Comparison of ENCODE assay signal across 10 cellular contexts in the genomic region with DNA sequence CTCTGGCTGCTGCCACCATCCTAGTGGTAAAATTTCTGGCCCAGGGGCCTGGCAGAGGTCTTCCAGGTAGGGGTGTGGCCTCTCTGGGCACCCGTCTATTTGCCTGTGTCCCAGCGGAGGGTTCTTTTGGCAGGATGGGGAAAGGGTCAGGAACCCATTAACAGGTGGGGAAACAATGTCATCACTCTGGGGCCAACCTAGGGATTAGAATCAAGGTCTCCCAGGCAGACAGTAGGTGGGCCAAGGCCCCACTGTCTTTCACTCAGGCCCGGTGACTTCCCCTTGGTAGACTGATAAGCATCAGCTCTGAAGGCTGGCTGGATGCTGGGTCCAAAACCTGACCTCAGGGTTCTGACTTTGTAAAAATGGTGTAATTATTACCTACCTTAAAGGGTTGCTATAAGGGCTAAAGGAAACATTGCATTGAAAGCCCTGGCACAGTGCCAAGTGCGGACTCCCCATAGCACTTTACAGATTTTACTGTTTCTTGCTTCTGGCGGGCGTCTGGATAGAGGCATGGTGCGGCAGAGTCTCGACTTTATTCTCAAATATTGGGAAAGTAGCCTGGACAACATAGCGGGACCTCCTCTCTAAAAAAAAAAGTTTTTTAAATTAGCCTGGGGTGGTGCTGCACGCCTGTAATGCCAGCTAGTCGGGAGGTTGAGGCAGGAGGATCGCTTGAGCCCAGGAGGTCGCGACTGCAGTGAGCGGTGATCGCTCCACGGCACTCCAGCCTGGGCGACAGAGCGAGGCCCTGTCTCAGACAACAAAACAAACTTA. TPM values are rescaled to one million over a fixed set of nuclear protein-coding genes. Genes with fewer than 3 reads are reported as not detected.
A peak's percentile ranks its signal among the peaks of the same experiment; 100 is the strongest.
DNase-seq lines count a peak whose midpoint lies in the region; ATAC-seq, FAIRE-seq and TF ChIP-seq lines count a peak whose summit lies in the region.
"Had no signal": no experiment of that assay in that cellular context is flagged by ENCODE, and none has a peak within 500 bp of the region (broad histone marks: within the 10 kb centered on the region; RNA-seq: fewer than 3 reads in every experiment).

No MANE protein-coding gene starts in this region.

- peaks cover 14 to 17% of the 10 kb centered on the region in 2 donors for H3K36me3 ChIP-seq in ascending aorta
- peaks cover 22% of the 10 kb centered on the region for H3K36me3 ChIP-seq in lower lobe of right lung
- H3K36me3 ChIP-seq in thoracic aorta: peaks cover 16% of the 10 kb centered on the region
- H3K36me3 ChIP-seq in small intestine (ENCODE audit: control insufficient read depth in 2 of 2, insufficient read depth in 2 of 2, low read length in 2 of 2): peaks cover under 1 to 6% of the 10 kb centered on the region in 2 donors

- no peaks in the 10 kb centered on the region for H3K9me3 ChIP-seq in ascending aorta
- no peaks in the 10 kb centered on the region for H3K9me3 ChIP-seq in lower lobe of right lung
- no peaks in the 10 kb centered on the region for H3K9me3 ChIP-seq in thoracic aorta
- H3K9me3 ChIP-seq in small intestine (ENCODE audit: control insufficient read depth, low read depth): no peaks in the 10 kb centered on the region

- 57 to 78% (median 72%) methylated on average over 19 of the region's 19 CpGs for WGBS in small intestine, 3 donors

- CTCF ChIA-PET in activated naive CD4-positive, alpha-beta T cell treated with anti-CD3 and anti-CD28 coated beads, Interleukin-2, amount 10 ng/mL, durations not matched to agents 7 days and 5 days (lab: Charles Lee): interaction anchor here (0.6 to 1.0 kb wide), 2 partner anchors 7 to 17 kb away, joined by 3 read pairs; no protein-coding TSS in a partner anchor

- ATAC-seq in lower lobe of right lung (no peak), thoracic aorta (ENCODE audit: insufficient number of reproducible peaks, low FRiP score, low read depth) (no peak)

- peak overlapping the region; percentile 83 for H3K4me3 Mint-ChIP-seq in activated naive CD4-positive, alpha-beta T cell treated with anti-CD3 and anti-CD28 coated beads, Interleukin-2, amount 10 ng/mL, durations not matched to agents 7 days and 5 days

- TF ChIP-seq CTCF in ascending aorta (IDR thresholded peaks at IDR 0.05): no peak
- no peak for TF ChIP-seq CTCF in lower lobe of right lung (IDR thresholded peaks at IDR 0.05)
- TF ChIP-seq CTCF in thoracic aorta (IDR thresholded peaks at IDR 0.05): no peak

- no peaks in the 10 kb centered on the region for H3K9me3 Mint-ChIP-seq in activated naive CD4-positive, alpha-beta T cell treated with anti-CD3 and anti-CD28 coated beads, Interleukin-2, amount 10 ng/mL, durations not matched to agents 7 days and 5 days

- H3K27ac Mint-ChIP-seq in activated naive CD4-positive, alpha-beta T cell treated with anti-CD3 and anti-CD28 coated beads, Interleukin-2, amount 10 ng/mL, durations not matched to agents 7 days and 5 days: no peak overlapping the region

- H3K4me1 Mint-ChIP-seq in activated naive CD4-positive, alpha-beta T cell treated with anti-CD3 and anti-CD28 coated beads, Interleukin-2, amount 10 ng/mL, durations not matched to agents 7 days and 5 days: peaks cover 28% of the 10 kb centered on the region

- H3K27me3 ChIP-seq in ascending aorta (peaks cover 5% of the 10 kb centered on the region), lower lobe of right lung (ENCODE audit: low read depth) (peaks cover 42% of the 10 kb centered on the region), thoracic aorta (replicated peaks; ENCODE audit: insufficient read depth) (peaks cover 6% of the 10 kb centered on the region), small intestine (ENCODE audit: control insufficient read depth in 2 of 2, insufficient read depth in 2 of 2, low read length in 2 of 2) (no peaks in the 10 kb centered on the region)

- H3K27ac ChIP-seq in ascending aorta (no peak overlapping the region), lower lobe of right lung (no peak overlapping the region), thoracic aorta (no peak overlapping the region), small intestine (ENCODE audit: low read depth in 1 of 2, low read length in 1 of 2) (no peak overlapping the region)
- H3K27ac ChIP-seq: HL-60 had no signal

- peak overlapping the region; percentile 9 to 51 for H3K4me3 ChIP-seq in ascending aorta
- H3K4me3 ChIP-seq in lower lobe of right lung: peak overlapping the region; percentile 47
- H3K4me3 ChIP-seq in thoracic aorta: peak overlapping the region; percentile 65
- H3K4me3 ChIP-seq in small intestine (ENCODE audit: low read depth in 1 of 2, low read length in 2 of 2): no peak overlapping the region

- no peak for FAIRE-seq in small intestine (lab: Jason Lieb, UNC)

- no peak for DNase-seq in activated naive CD4-positive, alpha-beta T cell treated with anti-CD3 and anti-CD28 coated beads, Interleukin-2, amount 10 ng/mL, durations not matched to agents 7 days and 5 days
- no peak for DNase-seq in activated naive CD4-positive, alpha-beta T cell (lab: John Stamatoyannopoulos, UW)
- DNase-seq in ascending aorta (ENCODE audit: low spot score in 2 of 2): no peak
- peak; percentile 35 for DNase-seq in lower lobe of right lung
- no peak for DNase-seq in thoracic aorta (ENCODE audit: low spot score)
- no peak for DNase-seq in small intestine
- no peak for DNase-seq in KBM-7
- DNase-seq in activated CD4-positive, CD25-positive, alpha-beta regulatory T cell treated with anti-CD3 and anti-CD28 coated beads, Interleukin-2, amount 50 U/mL, for 72 hours: no peak
- DNase-seq: HCEC 1CT had no signal

- H3K27me3 Mint-ChIP-seq in activated naive CD4-positive, alpha-beta T cell treated with anti-CD3 and anti-CD28 coated beads, Interleukin-2, amount 10 ng/mL, durations not matched to agents 7 days and 5 days: peaks cover 64% of the 10 kb centered on the region

- in situ Hi-C loops in KBM-7 (cut with MboI; ENCODE audit: low pct_unique_long_range_greater_than_20kb, low sequenced_read_pairs): no loop called here

- H3K36me3 Mint-ChIP-seq in activated naive CD4-positive, alpha-beta T cell treated with anti-CD3 and anti-CD28 coated beads, Interleukin-2, amount 10 ng/mL, durations not matched to agents 7 days and 5 days: peaks cover 23% of the 10 kb centered on the region

- peaks cover 0 to 8% of the 10 kb centered on the region in 2 donors for H3K4me1 ChIP-seq in ascending aorta
- peaks cover 30% of the 10 kb centered on the region for H3K4me1 ChIP-seq in lower lobe of right lung
- peaks cover 16 to 28% of the 10 kb centered on the region in 2 donors for H3K4me1 ChIP-seq in thoracic aorta (ENCODE audit: control insufficient read depth in 1 of 2, low read depth in 2 of 2)
- no peaks in the 10 kb centered on the region for H3K4me1 ChIP-seq in small intestine (ENCODE audit: control insufficient read depth in 2 of 2, insufficient read depth in 1 of 2, low read depth in 1 of 2, low read length in 1 of 2)

- intact Hi-C loops in ascending aorta (cut with DNase I) (no loop called here), lower lobe of right lung (cut with DNase I) (no loop called here)

RNA-seq across cellular contexts. Expression of a gene that starts 2.2 kb away (rescaled TPM):
- total RNA-seq in ascending aorta: 3.0 TPM
- 1.5 TPM for total RNA-seq in lower lobe of right lung
- total RNA-seq in thoracic aorta: under 1 TPM; 0.54 to 0.71 TPM
- polyA plus RNA-seq in small intestine: 1 to 10 TPM; 2.3 to 5.8 (median 4.9) TPM

RNA-seq across cellular contexts. Expression of a gene that starts 10.3 kb away (rescaled TPM):
- not detected for total RNA-seq in ascending aorta
- total RNA-seq in lower lobe of right lung: 28.4 TPM
- total RNA-seq in thoracic aorta: 1 to 10 TPM; 7.8 to 8.0 TPM
- polyA plus RNA-seq in small intestine: 10 to 100 TPM; 13.2 to 21.0 (median 16.6) TPM

RNA-seq across cellular contexts. Expression of a gene that starts 14.3 kb away (rescaled TPM):
- 19.5 TPM for total RNA-seq in ascending aorta
- total RNA-seq in lower lobe of right lung: 23.0 TPM
- 10 to 100 TPM; 37.9 to 38.9 TPM for total RNA-seq in thoracic aorta
- 10 to 100 TPM; 20.1 to 30.4 (median 23.8) TPM for polyA plus RNA-seq in small intestine

RNA-seq across cellular contexts. Expression of a gene that starts 14.4 kb away (rescaled TPM):
- 16.5 TPM for total RNA-seq in ascending aorta
- total RNA-seq in lower lobe of right lung: 20.2 TPM
- total RNA-seq in thoracic aorta: 10 to 100 TPM; 31.5 to 43.4 TPM
- polyA plus RNA-seq in small intestine: 10 to 100 TPM in 1 of 3 donors, 1 to 10 TPM in 2; 4.1 to 10.0 (median 6.7) TPM

RNA-seq across cellular contexts. Expression of a gene that starts 17.1 kb away (rescaled TPM):
- total RNA-seq in ascending aorta (not detected), lower lobe of right lung (not detected), thoracic aorta (not detected)
- polyA plus RNA-seq in small intestine: 1 to 10 TPM in 1 of 3 donors, not detected in 2; 5.4 TPM

Comparison
In these comparisons a context has a peak if more than half of its experiments do, and no peak if none do; other contexts are left out.
1. H3K4me3 ChIP-seq: peak in ascending aorta (2 of 2), lower lobe of right lung (single experiment) and thoracic aorta (single experiment); none in small intestine (0 of 2).